8 cellular contexts compared by ENCODE assay signal in the genomic region with DNA sequence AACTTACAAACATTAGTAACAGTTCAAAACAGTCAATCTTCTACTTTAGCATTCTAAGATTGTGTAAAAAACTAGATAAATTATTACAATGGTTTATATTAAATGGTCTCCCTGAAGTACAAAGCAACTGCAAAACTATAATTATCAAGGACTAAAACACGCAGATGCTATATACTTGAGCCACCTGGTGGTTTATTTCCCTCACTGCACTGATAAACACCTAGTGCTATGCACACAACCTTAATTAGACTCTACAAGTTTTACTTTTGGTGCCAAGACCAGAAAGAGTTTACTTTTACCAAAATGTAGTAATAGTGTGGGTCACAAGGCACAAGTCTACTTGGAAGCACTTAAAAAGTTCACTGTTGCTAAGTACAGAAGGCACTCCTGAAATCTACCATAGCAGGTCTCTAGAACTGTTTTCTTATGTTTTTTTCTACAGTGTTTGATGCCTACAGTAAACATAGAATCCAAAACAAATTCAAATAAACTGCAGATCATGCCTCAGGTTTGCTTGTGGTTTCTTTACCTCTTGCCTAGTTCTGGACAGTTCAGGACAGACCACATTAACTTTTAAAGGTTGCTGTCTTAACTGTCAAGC. TPM values are rescaled to one million over a fixed set of nuclear protein-coding genes. Genes with fewer than 3 reads are reported as not detected.
A peak's percentile ranks its signal among the peaks of the same experiment; 100 is the strongest.
DNase-seq lines count a peak whose midpoint lies in the region; ATAC-seq and TF ChIP-seq lines count a peak whose summit lies in the region.

No MANE protein-coding gene starts in this region.

- no peaks in the 10 kb centered on the region for H4K20me1 ChIP-seq in hepatocyte (ENCODE audit: insufficient read depth, poor library complexity, severe bottlenecking)

- DNase-seq in NOMO-1 (lab: John Stamatoyannopoulos, UW; ENCODE audit: unreplicated experiment in 2 of 2) (peak; percentile 27 to 50), NOMO-1 treated with dmso at 0.1 percent for 144 hours (lab: John Stamatoyannopoulos, UW; ENCODE audit: unreplicated experiment) (no peak), NCI-H82 (lab: John Stamatoyannopoulos, UW) (peak; percentile 77), astrocyte of the cerebellum (ENCODE audit: low read depth) (peak; percentile 43), hepatocyte (ENCODE audit: low spot score) (peak; percentile 74)
- no peak for DNase-seq in stimulated activated effector memory CD8-positive, alpha-beta T cell treated with anti-CD3 and anti-CD28 coated beads, Interleukin-12 subunit alpha, Interleukin-12 subunit beta, amount 100 ng/mL, for 72 hours (ENCODE audit: low spot score in 2 of 2)
- no peak for DNase-seq in stimulated activated naive CD4-positive, alpha-beta T cell treated with Interleukin-2 at 50 U/mL for 16 hours (lab: John Stamatoyannopoulos, UW)

- H3K36me3 Mint-ChIP-seq in stimulated activated effector memory CD8-positive, alpha-beta T cell treated with anti-CD3 and anti-CD28 coated beads, Interleukin-12 subunit alpha, Interleukin-12 subunit beta, amount 100 ng/mL, for 72 hours = no peaks in the 10 kb centered on the region

- no peaks in the 10 kb centered on the region for H3K9me3 Mint-ChIP-seq in stimulated activated effector memory CD8-positive, alpha-beta T cell treated with anti-CD3 and anti-CD28 coated beads, Interleukin-12 subunit alpha, Interleukin-12 subunit beta, amount 100 ng/mL, for 72 hours

- H2AFZ ChIP-seq in hepatocyte = no peak overlapping the region

- ATAC-seq in HG02870 (IDR thresholded peaks at IDR 0.05; ENCODE audit: unreplicated experiment) = peak; percentile 44
- ATAC-seq in stimulated activated effector memory CD8-positive, alpha-beta T cell treated with anti-CD3 and anti-CD28 coated beads, Interleukin-12 subunit alpha, Interleukin-12 subunit beta, amount 100 ng/mL, for 72 hours = peak; percentile 61

- no peaks in the 10 kb centered on the region for H3K9me3 ChIP-seq in hepatocyte (ENCODE audit: low read depth)

- no peaks in the 10 kb centered on the region for H3K36me3 ChIP-seq in hepatocyte (replicated peaks; ENCODE audit: insufficient read depth, low read depth)

- H3K4me2 ChIP-seq in hepatocyte = no peak overlapping the region

- H3K27ac ChIP-seq in hepatocyte = no peak overlapping the region

- WGBS in hepatocyte (ENCODE audit: low lambda C conversion rate, missing lambda C conversion rate) = 21% methylated on average over 1 of the region's 1 CpG

- no peak overlapping the region for H3K27ac Mint-ChIP-seq in stimulated activated effector memory CD8-positive, alpha-beta T cell treated with anti-CD3 and anti-CD28 coated beads, Interleukin-12 subunit alpha, Interleukin-12 subunit beta, amount 100 ng/mL, for 72 hours

- H3K4me3 ChIP-seq in astrocyte of the cerebellum (ENCODE audit: low read depth, low read length) = no peak overlapping the region
- no peak overlapping the region for H3K4me3 ChIP-seq in hepatocyte

- in situ Hi-C loops in astrocyte of the cerebellum (cut with HindIII; ENCODE audit: low sequenced_read_pairs) = loop anchor here (10.0 kb wide), 1 partner anchor 591 kb away; a partner anchor contains a TSS

- H3K4me1 Mint-ChIP-seq in stimulated activated effector memory CD8-positive, alpha-beta T cell treated with anti-CD3 and anti-CD28 coated beads, Interleukin-12 subunit alpha, Interleukin-12 subunit beta, amount 100 ng/mL, for 72 hours = no peaks in the 10 kb centered on the region

- H3K79me2 ChIP-seq in hepatocyte = peaks cover 3% of the 10 kb centered on the region

- H3K4me3 Mint-ChIP-seq in stimulated activated effector memory CD8-positive, alpha-beta T cell treated with anti-CD3 and anti-CD28 coated beads, Interleukin-12 subunit alpha, Interleukin-12 subunit beta, amount 100 ng/mL, for 72 hours = no peak overlapping the region

- TF ChIP-seq CTCF in astrocyte of the cerebellum (IDR thresholded peaks at IDR 0.05; ENCODE audit: low read depth, low read length, missing control alignments) = peak; percentile 69
- peak; percentile 74 for TF ChIP-seq CTCF in hepatocyte (IDR thresholded peaks at IDR 0.05; ENCODE audit: poor library complexity)

- no peaks in the 10 kb centered on the region for H3K4me1 ChIP-seq in hepatocyte (ENCODE audit: insufficient read depth)

- H3K27me3 ChIP-seq in hepatocyte = no peaks in the 10 kb centered on the region

- no peaks in the 10 kb centered on the region for H3K9me2 ChIP-seq in hepatocyte (replicated peaks; ENCODE audit: insufficient read depth)

RNA-seq across cellular contexts. Expression of a gene that starts 49.2 kb away (rescaled TPM):
- 20.7 and 22.6 TPM in 2 replicates for total RNA-seq in hepatocyte
- polyA plus RNA-seq in hepatocyte = 29.6 and 32.6 TPM in 2 replicates

Comparison
In these comparisons a context has a peak if more than half of its experiments do, and no peak if none do; other contexts are left out.
1. DNase-seq: peak in NOMO-1 (2 of 2), NCI-H82 (single experiment), astrocyte of the cerebellum (single experiment) and hepatocyte (single experiment); none in NOMO-1 treated with dmso at 0.1 percent for 144 hours (single experiment), stimulated activated effector memory CD8-positive, alpha-beta T cell treated with anti-CD3 and anti-CD28 coated beads, Interleukin-12 subunit alpha, Interleukin-12 subunit beta, amount 100 ng/mL, for 72 hours (0 of 2) and stimulated activated naive CD4-positive, alpha-beta T cell treated with Interleukin-2 at 50 U/mL for 16 hours (single experiment).